Comparison of ENCODE assay signal across 9 cellular contexts in the genomic region with DNA sequence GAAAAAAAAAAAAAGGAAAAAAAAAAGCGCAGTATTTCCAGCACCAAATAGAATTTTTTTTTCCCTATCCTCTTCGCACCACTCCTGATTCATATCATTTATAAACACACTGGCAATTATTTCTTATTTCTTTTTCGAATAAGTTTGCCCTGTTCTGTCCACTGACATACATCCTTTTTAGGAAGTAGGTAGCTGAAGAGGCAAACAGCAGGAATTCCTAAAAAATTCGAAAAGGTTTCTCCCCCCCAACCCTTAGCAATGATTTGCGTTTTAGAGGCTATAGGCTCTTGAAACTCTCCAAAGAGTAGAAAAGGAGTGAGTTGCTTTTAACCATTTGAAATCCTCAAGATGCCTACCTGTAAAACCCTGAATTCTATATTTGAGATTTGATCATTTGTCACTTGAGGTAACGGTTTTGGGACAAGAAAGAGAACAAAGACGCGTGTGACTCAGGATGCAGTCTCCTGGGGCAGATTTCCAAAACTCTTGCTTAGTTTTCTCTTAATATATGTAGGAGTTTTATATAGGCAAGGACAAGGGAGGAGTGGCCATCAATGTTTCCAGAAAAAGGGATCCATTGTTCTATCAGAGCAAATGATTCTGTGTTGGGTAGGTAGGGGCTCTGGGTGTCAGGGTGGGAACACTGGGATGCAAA. TPM values are rescaled to one million over a fixed set of nuclear protein-coding genes. Genes with fewer than 3 reads are reported as not detected.
DNase-seq lines count a peak whose midpoint lies in the region; ATAC-seq and TF ChIP-seq lines count a peak whose summit lies in the region.
"Had no signal": no experiment of that assay in that cellular context is flagged by ENCODE, and none has a peak within 500 bp of the region (broad histone marks: within the 10 kb centered on the region; RNA-seq: fewer than 3 reads in every experiment).

No MANE protein-coding gene starts in this region.

- peaks cover 23 to 39% (median 28%) of the 10 kb centered on the region in 4 donors for H3K4me1 ChIP-seq in upper lobe of left lung

- peaks cover 51% of the 10 kb centered on the region for H3K27me3 Mint-ChIP-seq in activated naive CD4-positive, alpha-beta T cell treated with anti-CD3 and anti-CD28 coated beads, Interleukin-2, amount 10 ng/mL, durations not matched to agents 7 days and 5 days
- H3K27me3 Mint-ChIP-seq in central memory CD8-positive, alpha-beta T cell: peaks cover 62% of the 10 kb centered on the region
- no peaks in the 10 kb centered on the region for H3K27me3 Mint-ChIP-seq in mesothelial cell of epicardium (ENCODE audit: low read depth)
- peaks cover 72% of the 10 kb centered on the region for H3K27me3 Mint-ChIP-seq in activated CD8-positive, alpha-beta memory T cell treated with anti-CD3 and anti-CD28 coated beads, Interleukin-2, amount 10 ng/mL, durations not matched to agents 7 days and 5 days

- ATAC-seq in central memory CD8-positive, alpha-beta T cell (replicated peaks; ENCODE audit: extremely low read depth, poor library complexity, severe bottlenecking): no peak
- no peak for ATAC-seq in upper lobe of left lung (ENCODE audit: low FRiP score in 2 of 2)
- no peak for ATAC-seq in activated CD8-positive, alpha-beta memory T cell treated with anti-CD3 and anti-CD28 coated beads, Interleukin-2, amount 10 ng/mL, durations not matched to agents 7 days and 5 days
- ATAC-seq in HG02973 (IDR thresholded peaks at IDR 0.05; ENCODE audit: unreplicated experiment): no peak

- WGBS in upper lobe of left lung, 2 donors: 24 to 31% methylated on average over 8 of the region's 8 CpGs

- TF ChIP-seq POLR2A in upper lobe of left lung (IDR thresholded peaks at IDR 0.05): no peak

- TF ChIP-seq CTCF in mesothelial cell of epicardium (IDR thresholded peaks at IDR 0.05; ENCODE audit: unreplicated experiment) (no peak), upper lobe of left lung (IDR thresholded peaks at IDR 0.05) (no peak)

- H3K9me3 Mint-ChIP-seq in activated naive CD4-positive, alpha-beta T cell treated with anti-CD3 and anti-CD28 coated beads, Interleukin-2, amount 10 ng/mL, durations not matched to agents 7 days and 5 days: no peaks in the 10 kb centered on the region
- H3K9me3 Mint-ChIP-seq in central memory CD8-positive, alpha-beta T cell: no peaks in the 10 kb centered on the region
- no peaks in the 10 kb centered on the region for H3K9me3 Mint-ChIP-seq in mesothelial cell of epicardium
- H3K9me3 Mint-ChIP-seq in activated CD8-positive, alpha-beta memory T cell treated with anti-CD3 and anti-CD28 coated beads, Interleukin-2, amount 10 ng/mL, durations not matched to agents 7 days and 5 days (ENCODE audit: low read depth): no peaks in the 10 kb centered on the region

- no peaks in the 10 kb centered on the region for H3K36me3 Mint-ChIP-seq in activated naive CD4-positive, alpha-beta T cell treated with anti-CD3 and anti-CD28 coated beads, Interleukin-2, amount 10 ng/mL, durations not matched to agents 7 days and 5 days
- peaks cover 4% of the 10 kb centered on the region for H3K36me3 Mint-ChIP-seq in central memory CD8-positive, alpha-beta T cell (ENCODE audit: insufficient read depth)
- H3K36me3 Mint-ChIP-seq in mesothelial cell of epicardium: peaks cover 10% of the 10 kb centered on the region
- H3K36me3 Mint-ChIP-seq in activated CD8-positive, alpha-beta memory T cell treated with anti-CD3 and anti-CD28 coated beads, Interleukin-2, amount 10 ng/mL, durations not matched to agents 7 days and 5 days: no peaks in the 10 kb centered on the region

- no peak for TF ChIP-seq EP300 in upper lobe of left lung (IDR thresholded peaks at IDR 0.05)

- H3K4me3 ChIP-seq in upper lobe of left lung: peak overlapping the region in 3 of 4 donors; percentile 70 to 75 (median 72)

- DNase-seq in activated naive CD4-positive, alpha-beta T cell treated with anti-CD3 and anti-CD28 coated beads, Interleukin-2, amount 10 ng/mL, durations not matched to agents 7 days and 5 days: no peak
- no peak for DNase-seq in activated naive CD4-positive, alpha-beta T cell treated with Interleukin-2 at 50 U/mL for 16 hours
- no peak for DNase-seq in central memory CD8-positive, alpha-beta T cell (ENCODE audit: low spot score in 2 of 2)
- no peak for DNase-seq in mesothelial cell of epicardium (ENCODE audit: low spot score in 2 of 2, unreplicated experiment in 2 of 2)
- DNase-seq in upper lobe of left lung: no peak
- no peak for DNase-seq in activated CD8-positive, alpha-beta memory T cell treated with anti-CD3 and anti-CD28 coated beads, Interleukin-2, amount 10 ng/mL, durations not matched to agents 7 days and 5 days
- DNase-seq in NCI-H2107 (lab: John Stamatoyannopoulos, UW): no peak
- DNase-seq: NCI-H526 treated with DMSO at 0.1 percent for 48 hours had no signal

- peak overlapping the region; percentile 23 for H3K4me3 Mint-ChIP-seq in activated naive CD4-positive, alpha-beta T cell treated with anti-CD3 and anti-CD28 coated beads, Interleukin-2, amount 10 ng/mL, durations not matched to agents 7 days and 5 days
- H3K4me3 Mint-ChIP-seq in central memory CD8-positive, alpha-beta T cell: peak overlapping the region; percentile 31
- H3K4me3 Mint-ChIP-seq in mesothelial cell of epicardium: peak overlapping the region; percentile 79
- no peak overlapping the region for H3K4me3 Mint-ChIP-seq in activated CD8-positive, alpha-beta memory T cell treated with anti-CD3 and anti-CD28 coated beads, Interleukin-2, amount 10 ng/mL, durations not matched to agents 7 days and 5 days

- no peaks in the 10 kb centered on the region for H3K27me3 ChIP-seq in upper lobe of left lung

- CTCF ChIA-PET in activated naive CD4-positive, alpha-beta T cell treated with anti-CD3 and anti-CD28 coated beads, Interleukin-2, amount 10 ng/mL, durations not matched to agents 7 days and 5 days (lab: Charles Lee): interaction anchor here (0.9 kb wide), 1 partner anchor 42 kb away, joined by 3 read pairs; no protein-coding TSS in a partner anchor
- CTCF ChIA-PET in activated CD8-positive, alpha-beta memory T cell treated with anti-CD3 and anti-CD28 coated beads, Interleukin-2, amount 10 ng/mL, durations not matched to agents 7 days and 5 days (lab: Charles Lee): no interaction called here

- H3K27ac Mint-ChIP-seq in activated naive CD4-positive, alpha-beta T cell treated with anti-CD3 and anti-CD28 coated beads, Interleukin-2, amount 10 ng/mL, durations not matched to agents 7 days and 5 days: no peak overlapping the region
- H3K27ac Mint-ChIP-seq in central memory CD8-positive, alpha-beta T cell (ENCODE audit: low read depth): no peak overlapping the region
- H3K27ac Mint-ChIP-seq in mesothelial cell of epicardium: peak overlapping the region; percentile 94
- H3K27ac Mint-ChIP-seq in activated CD8-positive, alpha-beta memory T cell treated with anti-CD3 and anti-CD28 coated beads, Interleukin-2, amount 10 ng/mL, durations not matched to agents 7 days and 5 days: no peak overlapping the region

- peak overlapping the region; percentile 40 to 94 (median 90) for H3K27ac ChIP-seq in upper lobe of left lung

- H3K36me3 ChIP-seq in upper lobe of left lung: peaks cover 0 to 18% (median 2%) of the 10 kb centered on the region in 4 donors

- no peaks in the 10 kb centered on the region for H3K9me3 ChIP-seq in upper lobe of left lung

- peaks cover 9% of the 10 kb centered on the region for H3K4me1 Mint-ChIP-seq in activated naive CD4-positive, alpha-beta T cell treated with anti-CD3 and anti-CD28 coated beads, Interleukin-2, amount 10 ng/mL, durations not matched to agents 7 days and 5 days
- H3K4me1 Mint-ChIP-seq in central memory CD8-positive, alpha-beta T cell: peaks cover 6% of the 10 kb centered on the region
- H3K4me1 Mint-ChIP-seq in mesothelial cell of epicardium: peaks cover 67% of the 10 kb centered on the region
- H3K4me1 Mint-ChIP-seq in activated CD8-positive, alpha-beta memory T cell treated with anti-CD3 and anti-CD28 coated beads, Interleukin-2, amount 10 ng/mL, durations not matched to agents 7 days and 5 days: peaks cover 11% of the 10 kb centered on the region

RNA-seq across cellular contexts. Expression of gene CCN2, which starts 0.5 kb away (rescaled TPM):
- 683 to 766 TPM (median 697 TPM) in 3 replicates for total RNA-seq in mesothelial cell of epicardium
- total RNA-seq in upper lobe of left lung: 100 to 1,000 TPM in 5 of 6 donors, 10 to 100 TPM in 1; 96.4 to 320 (median 210) TPM
- not detected for total RNA-seq in activated CD8-positive, alpha-beta memory T cell treated with anti-CD3 and anti-CD28 coated beads, Interleukin-2, amount 10 ng/mL, durations not matched to agents 7 days and 5 days

Comparison
In these comparisons a context has a peak if more than half of its experiments do, and no peak if none do; other contexts are left out.
1. RNA of gene CCN2, which starts 0.5 kb away (total RNA-seq): 683 to 766 TPM in mesothelial cell of epicardium and 96.4 to 320 TPM in upper lobe of left lung; not detected in activated CD8-positive, alpha-beta memory T cell treated with anti-CD3 and anti-CD28 coated beads, Interleukin-2, amount 10 ng/mL, durations not matched to agents 7 days and 5 days; every median in the first group is over 10 times any median in the second.